Comparison of ENCODE assay signal across 28 cellular contexts in genomic region chr18:32353257-32353656, GRCh38.
"Had no signal": no experiment of that assay in that cellular context is flagged by ENCODE, and none has a peak within 500 bp of the region (broad histone marks: within the 10 kb centered on the region; RNA-seq: fewer than 3 reads in every experiment).

No MANE protein-coding gene starts in this region.

- H3K9me3 Mint-ChIP-seq: mesothelial cell of epicardium; naive B cell; natural killer cell; stimulated activated naive B cell treated with anti-CD40 and anti-IgM and Interleukin-4, amounts not matched to agents 10 μg/mL and 1 μg/mL and 100 μg/mL, for 72 hours had no signal

- H3K4me1 ChIP-seq: prostate gland, testis had no signal

- DNase-seq: heart left ventricle; hypothalamus; immature natural killer cell; kidney; left colon; left lung; mesendoderm; naive B cell; natural killer cell; ovary; stimulated activated CD4-positive, alpha-beta T cell treated with anti-CD3 and anti-CD28 coated beads, Interleukin-12 subunit alpha, Interleukin-12 subunit beta, amount 100 ng/mL, for 4 hours; stimulated activated CD4-positive, alpha-beta T cell treated with anti-CD3 and anti-CD28 coated beads, Interleukin-15, amount 100 ng/mL, for 24 hours; stimulated activated CD4-positive, alpha-beta T cell treated with anti-CD3 and anti-CD28 coated beads, Interleukin-2, amount 100 ng/mL, for 24 hours; stimulated activated CD4-positive, alpha-beta T cell treated with anti-CD3 and anti-CD28 coated beads, Interleukin-4, amount 100 ng/mL, for 1 hour; stimulated activated naive B cell treated with anti-CD40 and anti-IgM and Interleukin-4, amounts not matched to agents 10 μg/mL and 1 μg/mL and 100 μg/mL, for 72 hours; stimulated activated naive CD8-positive, alpha-beta T cell treated with anti-CD3 and anti-CD28 coated beads, Interleukin-15, Interleukin-2, amounts not matched to agents 100 U/mL and 50 U/mL, for 24 hours; stomach; testis; thyroid gland; transverse colon; upper lobe of right lung had no signal

- FAIRE-seq: kidney, urothelium cell line had no signal

- H3K4me3 Mint-ChIP-seq: immature natural killer cell; mesothelial cell of epicardium; natural killer cell; stimulated activated naive B cell treated with anti-CD40 and anti-IgM and Interleukin-4, amounts not matched to agents 10 μg/mL and 1 μg/mL and 100 μg/mL, for 72 hours had no signal

- H3K36me3 Mint-ChIP-seq: immature natural killer cell; mesothelial cell of epicardium; naive B cell; natural killer cell; stimulated activated naive B cell treated with anti-CD40 and anti-IgM and Interleukin-4, amounts not matched to agents 10 μg/mL and 1 μg/mL and 100 μg/mL, for 72 hours had no signal

- H3K27ac ChIP-seq: left lung, prostate gland, testis, thyroid gland, transverse colon, upper lobe of right lung had no signal

- H3K36me3 ChIP-seq: heart left ventricle, left lung, ovary, prostate gland, right atrium auricular region, stomach, thyroid gland, transverse colon, upper lobe of right lung had no signal

- H3K27ac Mint-ChIP-seq: immature natural killer cell; naive B cell; natural killer cell; stimulated activated naive B cell treated with anti-CD40 and anti-IgM and Interleukin-4, amounts not matched to agents 10 μg/mL and 1 μg/mL and 100 μg/mL, for 72 hours had no signal

- H3K27me3 ChIP-seq: heart left ventricle, left lung, ovary, right atrium auricular region, stomach, testis, thyroid gland, transverse colon, upper lobe of right lung had no signal

- H3K4me1 Mint-ChIP-seq: immature natural killer cell; naive B cell; natural killer cell; stimulated activated naive B cell treated with anti-CD40 and anti-IgM and Interleukin-4, amounts not matched to agents 10 μg/mL and 1 μg/mL and 100 μg/mL, for 72 hours had no signal

- H3K9me3 ChIP-seq: heart left ventricle, left lung, ovary, prostate gland, right atrium auricular region, stomach, testis, thyroid gland, transverse colon, upper lobe of right lung had no signal

- ATAC-seq: heart left ventricle; left colon; left lung; natural killer cell; sciatic nerve; stimulated activated naive B cell treated with anti-CD40 and anti-IgM and Interleukin-4, amounts not matched to agents 10 μg/mL and 1 μg/mL and 100 μg/mL, for 72 hours; stimulated activated naive CD8-positive, alpha-beta T cell treated with anti-CD3 and anti-CD28 coated beads, Interleukin-15, Interleukin-2, amounts not matched to agents 100 U/mL and 50 U/mL, for 24 hours; upper lobe of right lung had no signal

- H3K4me3 ChIP-seq: heart left ventricle, left lung, lung, ovary, prostate gland, right atrium auricular region, skin epidermis, stomach, testis, thyroid gland, transverse colon, upper lobe of right lung had no signal
